Comparison of ENCODE assay signal across 8 cellular contexts in genomic region chr1:173476664-173477285, GRCh38. TPM values are rescaled to one million over a fixed set of nuclear protein-coding genes. Genes with fewer than 3 reads are reported as not detected.
DNase-seq lines count a peak whose midpoint lies in the region; ATAC-seq and TF ChIP-seq lines count a peak whose summit lies in the region.

No MANE protein-coding gene starts in this region.

- peaks cover 44 to 58% of the 10 kb centered on the region in 2 donors for H3K4me1 Mint-ChIP-seq in natural killer cell treated with Interleukin-12 subunit alpha and Interleukin-12 subunit beta and Interleukin-15 and Interleukin-18, amount 100 ng/mL, for 72 hours (ENCODE audit: low read depth in 2 of 2)
- H3K4me1 Mint-ChIP-seq in stimulated activated naive CD8-positive, alpha-beta T cell treated with anti-CD3 and anti-CD28 coated beads, Interleukin-15, Interleukin-2, amounts not matched to agents 100 ng/mL and 50 ng/mL, for 24 hours (ENCODE audit: low read depth) = peaks cover 62% of the 10 kb centered on the region

- peak overlapping the region; percentile 89 for H3K4me3 Mint-ChIP-seq in natural killer cell treated with Interleukin-12 subunit alpha and Interleukin-12 subunit beta and Interleukin-15 and Interleukin-18, amount 100 ng/mL, for 72 hours
- peak overlapping the region; percentile 90 for H3K4me3 Mint-ChIP-seq in stimulated activated naive CD8-positive, alpha-beta T cell treated with anti-CD3 and anti-CD28 coated beads, Interleukin-15, Interleukin-2, amounts not matched to agents 100 ng/mL and 50 ng/mL, for 24 hours

- DNase-seq in EL (peak; percentile 94), GOT3 (lab: John Stamatoyannopoulos, UW) (peak; percentile 99), LHCN-M2 (ENCODE audit: low read depth) (peak; percentile 89), RKO (ENCODE audit: low spot score) (peak; percentile 95), fibroblast of pulmonary artery (ENCODE audit: low read depth) (peak; percentile 85)
- DNase-seq in activated T-helper 1 cell treated with anti-CD3 and anti-CD28 coated beads, Interleukin-2, amount 50 U/mL, for 16 hours (ENCODE audit: low read depth in 1 of 2, low spot score in 1 of 2) = peak; percentile 61 to 75
- DNase-seq in natural killer cell treated with Interleukin-12 subunit alpha and Interleukin-12 subunit beta and Interleukin-15 and Interleukin-18, amount 100 ng/mL, for 72 hours (ENCODE audit: low spot score) = peak; percentile 91

- ATAC-seq in natural killer cell treated with Interleukin-12 subunit alpha and Interleukin-12 subunit beta and Interleukin-15 and Interleukin-18, amount 100 ng/mL, for 72 hours = peak; percentile 91 to 94

- peaks cover 24% of the 10 kb centered on the region for H3K36me3 Mint-ChIP-seq in natural killer cell treated with Interleukin-12 subunit alpha and Interleukin-12 subunit beta and Interleukin-15 and Interleukin-18, amount 100 ng/mL, for 72 hours
- H3K36me3 Mint-ChIP-seq in stimulated activated naive CD8-positive, alpha-beta T cell treated with anti-CD3 and anti-CD28 coated beads, Interleukin-15, Interleukin-2, amounts not matched to agents 100 ng/mL and 50 ng/mL, for 24 hours (ENCODE audit: low read depth) = peaks cover 37% of the 10 kb centered on the region

- H3K4me3 ChIP-seq in fibroblast of pulmonary artery (replicated peaks; ENCODE audit: low read depth, low read length) = peak overlapping the region; percentile 68

- H3K9me3 Mint-ChIP-seq in natural killer cell treated with Interleukin-12 subunit alpha and Interleukin-12 subunit beta and Interleukin-15 and Interleukin-18, amount 100 ng/mL, for 72 hours = no peaks in the 10 kb centered on the region
- H3K9me3 Mint-ChIP-seq in stimulated activated naive CD8-positive, alpha-beta T cell treated with anti-CD3 and anti-CD28 coated beads, Interleukin-15, Interleukin-2, amounts not matched to agents 100 ng/mL and 50 ng/mL, for 24 hours = peaks cover 5% of the 10 kb centered on the region

- no peak for TF ChIP-seq CTCF in fibroblast of pulmonary artery (IDR thresholded peaks at IDR 0.05; ENCODE audit: low read length, missing control alignments)

- H3K27me3 Mint-ChIP-seq in natural killer cell treated with Interleukin-12 subunit alpha and Interleukin-12 subunit beta and Interleukin-15 and Interleukin-18, amount 100 ng/mL, for 72 hours = no peaks in the 10 kb centered on the region
- H3K27me3 Mint-ChIP-seq in stimulated activated naive CD8-positive, alpha-beta T cell treated with anti-CD3 and anti-CD28 coated beads, Interleukin-15, Interleukin-2, amounts not matched to agents 100 ng/mL and 50 ng/mL, for 24 hours = no peaks in the 10 kb centered on the region

- peak overlapping the region; percentile 87 to 88 for H3K27ac Mint-ChIP-seq in natural killer cell treated with Interleukin-12 subunit alpha and Interleukin-12 subunit beta and Interleukin-15 and Interleukin-18, amount 100 ng/mL, for 72 hours
- peak overlapping the region; percentile 91 for H3K27ac Mint-ChIP-seq in stimulated activated naive CD8-positive, alpha-beta T cell treated with anti-CD3 and anti-CD28 coated beads, Interleukin-15, Interleukin-2, amounts not matched to agents 100 ng/mL and 50 ng/mL, for 24 hours

RNA-seq across cellular contexts. Expression of gene PRDX6, which starts 0.4 kb away (rescaled TPM):
- total RNA-seq in LHCN-M2 (2014; rRNA removed) = 235 and 258 TPM in 2 replicates
- polyA plus RNA-seq in LHCN-M2 (2012) = 359 TPM
- total RNA-seq in natural killer cell treated with Interleukin-12 subunit alpha and Interleukin-12 subunit beta and Interleukin-15 and Interleukin-18, amount 100 ng/mL, for 72 hours = 100 to 1,000 TPM; 119 to 155 TPM

Comparison
In these comparisons a context has a peak if more than half of its experiments do, and no peak if none do; other contexts are left out.
1. Peak in every context shown above with its lines: DNase-seq, ATAC-seq and H3K4me3 ChIP-seq.